2 cellular contexts compared by ENCODE assay signal in the genomic region with DNA sequence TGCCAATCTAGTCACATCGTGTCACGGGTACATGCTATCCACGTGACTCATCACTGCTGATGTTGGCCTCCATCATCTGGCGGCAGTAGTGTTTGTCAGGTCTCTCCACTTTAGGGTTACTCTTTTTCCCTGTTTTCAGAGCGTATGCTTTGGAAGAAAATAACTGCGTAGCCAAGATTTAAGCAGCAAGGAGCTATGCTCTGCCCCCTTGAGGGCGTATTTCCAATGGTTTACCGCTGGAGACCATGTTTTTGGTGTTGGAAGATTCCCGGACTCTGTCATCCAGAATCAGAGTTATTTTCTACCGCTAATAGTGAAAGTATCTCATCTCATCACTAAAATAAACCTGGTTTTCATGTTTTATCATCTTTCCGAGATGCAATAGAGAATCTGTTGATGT.
TF ChIP-seq lines count a peak whose summit lies in the region.

No MANE protein-coding gene starts in this region.

TF ChIP-seq in GM23338, 12 proteins besides CTCF, POLR2A, EP300 and RAD21 (continued from another document):
- TF ChIP-seq ZNF331 (CRISPR knock-in tag; IDR thresholded peaks at IDR 0.05; ENCODE audit: low read depth) (no peak), CREB1 (CRISPR knock-in tag; IDR thresholded peaks at IDR 0.05; ENCODE audit: low read depth) (no peak), POLR2AphosphoS5 (IDR thresholded peaks at IDR 0.05; ENCODE audit: low read depth) (no peak), EZH2 (IDR thresholded peaks at IDR 0.05; ENCODE audit: low read depth, unreplicated experiment) (no peak), NANOG (IDR thresholded peaks at IDR 0.05; ENCODE audit: borderline replicate concordance) (no peak), ZNF114 (CRISPR knock-in tag; IDR thresholded peaks at IDR 0.05) (no peak), JUNB (IDR thresholded peaks at IDR 0.05; ENCODE audit: unreplicated experiment) (no peak)
- TF ChIP-seq, protein P1, sequence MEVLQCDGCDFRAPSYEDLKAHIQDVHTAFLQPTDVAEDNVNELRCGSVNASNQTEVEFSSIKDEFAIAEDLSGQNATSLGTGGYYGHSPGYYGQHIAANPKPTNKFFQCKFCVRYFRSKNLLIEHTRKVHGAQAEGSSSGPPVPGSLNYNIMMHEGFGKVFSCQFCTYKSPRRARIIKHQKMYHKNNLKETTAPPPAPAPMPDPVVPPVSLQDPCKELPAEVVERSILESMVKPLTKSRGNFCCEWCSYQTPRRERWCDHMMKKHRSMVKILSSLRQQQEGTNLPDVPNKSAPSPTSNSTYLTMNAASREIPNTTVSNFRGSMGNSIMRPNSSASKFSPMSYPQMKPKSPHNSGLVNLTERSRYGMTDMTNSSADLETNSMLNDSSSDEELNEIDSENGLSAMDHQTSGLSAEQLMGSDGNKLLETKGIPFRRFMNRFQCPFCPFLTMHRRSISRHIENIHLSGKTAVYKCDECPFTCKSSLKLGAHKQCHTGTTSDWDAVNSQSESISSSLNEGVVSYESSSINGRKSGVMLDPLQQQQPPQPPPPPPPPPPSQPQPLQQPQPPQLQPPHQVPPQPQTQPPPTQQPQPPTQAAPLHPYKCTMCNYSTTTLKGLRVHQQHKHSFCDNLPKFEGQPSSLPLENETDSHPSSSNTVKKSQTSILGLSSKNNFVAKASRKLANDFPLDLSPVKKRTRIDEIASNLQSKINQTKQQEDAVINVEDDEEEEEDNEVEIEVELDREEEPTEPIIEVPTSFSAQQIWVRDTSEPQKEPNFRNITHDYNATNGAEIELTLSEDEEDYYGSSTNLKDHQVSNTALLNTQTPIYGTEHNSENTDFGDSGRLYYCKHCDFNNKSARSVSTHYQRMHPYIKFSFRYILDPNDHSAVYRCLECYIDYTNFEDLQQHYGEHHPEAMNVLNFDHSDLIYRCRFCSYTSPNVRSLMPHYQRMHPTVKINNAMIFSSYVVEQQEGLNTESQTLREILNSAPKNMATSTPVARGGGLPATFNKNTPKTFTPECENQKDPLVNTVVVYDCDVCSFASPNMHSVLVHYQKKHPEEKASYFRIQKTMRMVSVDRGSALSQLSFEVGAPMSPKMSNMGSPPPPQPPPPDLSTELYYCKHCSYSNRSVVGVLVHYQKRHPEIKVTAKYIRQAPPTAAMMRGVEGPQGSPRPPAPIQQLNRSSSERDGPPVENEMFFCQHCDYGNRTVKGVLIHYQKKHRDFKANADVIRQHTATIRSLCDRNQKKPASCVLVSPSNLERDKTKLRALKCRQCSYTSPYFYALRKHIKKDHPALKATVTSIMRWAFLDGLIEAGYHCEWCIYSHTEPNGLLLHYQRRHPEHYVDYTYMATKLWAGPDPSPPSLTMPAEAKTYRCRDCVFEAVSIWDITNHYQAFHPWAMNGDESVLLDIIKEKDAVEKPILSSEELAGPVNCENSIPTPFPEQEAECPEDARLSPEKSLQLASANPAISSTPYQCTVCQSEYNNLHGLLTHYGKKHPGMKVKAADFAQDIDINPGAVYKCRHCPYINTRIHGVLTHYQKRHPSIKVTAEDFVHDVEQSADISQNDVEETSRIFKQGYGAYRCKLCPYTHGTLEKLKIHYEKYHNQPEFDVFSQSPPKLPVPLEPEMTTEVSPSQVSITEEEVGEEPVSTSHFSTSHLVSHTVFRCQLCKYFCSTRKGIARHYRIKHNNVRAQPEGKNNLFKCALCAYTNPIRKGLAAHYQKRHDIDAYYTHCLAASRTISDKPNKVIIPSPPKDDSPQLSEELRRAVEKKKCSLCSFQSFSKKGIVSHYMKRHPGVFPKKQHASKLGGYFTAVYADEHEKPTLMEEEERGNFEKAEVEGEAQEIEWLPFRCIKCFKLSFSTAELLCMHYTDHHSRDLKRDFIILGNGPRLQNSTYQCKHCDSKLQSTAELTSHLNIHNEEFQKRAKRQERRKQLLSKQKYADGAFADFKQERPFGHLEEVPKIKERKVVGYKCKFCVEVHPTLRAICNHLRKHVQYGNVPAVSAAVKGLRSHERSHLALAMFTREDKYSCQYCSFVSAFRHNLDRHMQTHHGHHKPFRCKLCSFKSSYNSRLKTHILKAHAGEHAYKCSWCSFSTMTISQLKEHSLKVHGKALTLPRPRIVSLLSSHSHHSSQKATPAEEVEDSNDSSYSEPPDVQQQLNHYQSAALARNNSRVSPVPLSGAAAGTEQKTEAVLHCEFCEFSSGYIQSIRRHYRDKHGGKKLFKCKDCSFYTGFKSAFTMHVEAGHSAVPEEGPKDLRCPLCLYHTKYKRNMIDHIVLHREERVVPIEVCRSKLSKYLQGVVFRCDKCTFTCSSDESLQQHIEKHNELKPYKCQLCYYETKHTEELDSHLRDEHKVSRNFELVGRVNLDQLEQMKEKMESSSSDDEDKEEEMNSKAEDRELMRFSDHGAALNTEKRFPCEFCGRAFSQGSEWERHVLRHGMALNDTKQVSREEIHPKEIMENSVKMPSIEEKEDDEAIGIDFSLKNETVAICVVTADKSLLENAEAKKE (CRISPR knock-in tag; IDR thresholded peaks at IDR 0.05): no peak
- TF ChIP-seq, protein P2, sequence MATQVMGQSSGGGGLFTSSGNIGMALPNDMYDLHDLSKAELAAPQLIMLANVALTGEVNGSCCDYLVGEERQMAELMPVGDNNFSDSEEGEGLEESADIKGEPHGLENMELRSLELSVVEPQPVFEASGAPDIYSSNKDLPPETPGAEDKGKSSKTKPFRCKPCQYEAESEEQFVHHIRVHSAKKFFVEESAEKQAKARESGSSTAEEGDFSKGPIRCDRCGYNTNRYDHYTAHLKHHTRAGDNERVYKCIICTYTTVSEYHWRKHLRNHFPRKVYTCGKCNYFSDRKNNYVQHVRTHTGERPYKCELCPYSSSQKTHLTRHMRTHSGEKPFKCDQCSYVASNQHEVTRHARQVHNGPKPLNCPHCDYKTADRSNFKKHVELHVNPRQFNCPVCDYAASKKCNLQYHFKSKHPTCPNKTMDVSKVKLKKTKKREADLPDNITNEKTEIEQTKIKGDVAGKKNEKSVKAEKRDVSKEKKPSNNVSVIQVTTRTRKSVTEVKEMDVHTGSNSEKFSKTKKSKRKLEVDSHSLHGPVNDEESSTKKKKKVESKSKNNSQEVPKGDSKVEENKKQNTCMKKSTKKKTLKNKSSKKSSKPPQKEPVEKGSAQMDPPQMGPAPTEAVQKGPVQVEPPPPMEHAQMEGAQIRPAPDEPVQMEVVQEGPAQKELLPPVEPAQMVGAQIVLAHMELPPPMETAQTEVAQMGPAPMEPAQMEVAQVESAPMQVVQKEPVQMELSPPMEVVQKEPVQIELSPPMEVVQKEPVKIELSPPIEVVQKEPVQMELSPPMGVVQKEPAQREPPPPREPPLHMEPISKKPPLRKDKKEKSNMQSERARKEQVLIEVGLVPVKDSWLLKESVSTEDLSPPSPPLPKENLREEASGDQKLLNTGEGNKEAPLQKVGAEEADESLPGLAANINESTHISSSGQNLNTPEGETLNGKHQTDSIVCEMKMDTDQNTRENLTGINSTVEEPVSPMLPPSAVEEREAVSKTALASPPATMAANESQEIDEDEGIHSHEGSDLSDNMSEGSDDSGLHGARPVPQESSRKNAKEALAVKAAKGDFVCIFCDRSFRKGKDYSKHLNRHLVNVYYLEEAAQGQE (IDR thresholded peaks at IDR 0.05; ENCODE audit: unreplicated experiment): no peak

TF ChIP-seq in H1, 55 proteins besides CTCF, POLR2A, EP300 and RAD21 (continued from another document):
- TF ChIP-seq, protein P3, sequence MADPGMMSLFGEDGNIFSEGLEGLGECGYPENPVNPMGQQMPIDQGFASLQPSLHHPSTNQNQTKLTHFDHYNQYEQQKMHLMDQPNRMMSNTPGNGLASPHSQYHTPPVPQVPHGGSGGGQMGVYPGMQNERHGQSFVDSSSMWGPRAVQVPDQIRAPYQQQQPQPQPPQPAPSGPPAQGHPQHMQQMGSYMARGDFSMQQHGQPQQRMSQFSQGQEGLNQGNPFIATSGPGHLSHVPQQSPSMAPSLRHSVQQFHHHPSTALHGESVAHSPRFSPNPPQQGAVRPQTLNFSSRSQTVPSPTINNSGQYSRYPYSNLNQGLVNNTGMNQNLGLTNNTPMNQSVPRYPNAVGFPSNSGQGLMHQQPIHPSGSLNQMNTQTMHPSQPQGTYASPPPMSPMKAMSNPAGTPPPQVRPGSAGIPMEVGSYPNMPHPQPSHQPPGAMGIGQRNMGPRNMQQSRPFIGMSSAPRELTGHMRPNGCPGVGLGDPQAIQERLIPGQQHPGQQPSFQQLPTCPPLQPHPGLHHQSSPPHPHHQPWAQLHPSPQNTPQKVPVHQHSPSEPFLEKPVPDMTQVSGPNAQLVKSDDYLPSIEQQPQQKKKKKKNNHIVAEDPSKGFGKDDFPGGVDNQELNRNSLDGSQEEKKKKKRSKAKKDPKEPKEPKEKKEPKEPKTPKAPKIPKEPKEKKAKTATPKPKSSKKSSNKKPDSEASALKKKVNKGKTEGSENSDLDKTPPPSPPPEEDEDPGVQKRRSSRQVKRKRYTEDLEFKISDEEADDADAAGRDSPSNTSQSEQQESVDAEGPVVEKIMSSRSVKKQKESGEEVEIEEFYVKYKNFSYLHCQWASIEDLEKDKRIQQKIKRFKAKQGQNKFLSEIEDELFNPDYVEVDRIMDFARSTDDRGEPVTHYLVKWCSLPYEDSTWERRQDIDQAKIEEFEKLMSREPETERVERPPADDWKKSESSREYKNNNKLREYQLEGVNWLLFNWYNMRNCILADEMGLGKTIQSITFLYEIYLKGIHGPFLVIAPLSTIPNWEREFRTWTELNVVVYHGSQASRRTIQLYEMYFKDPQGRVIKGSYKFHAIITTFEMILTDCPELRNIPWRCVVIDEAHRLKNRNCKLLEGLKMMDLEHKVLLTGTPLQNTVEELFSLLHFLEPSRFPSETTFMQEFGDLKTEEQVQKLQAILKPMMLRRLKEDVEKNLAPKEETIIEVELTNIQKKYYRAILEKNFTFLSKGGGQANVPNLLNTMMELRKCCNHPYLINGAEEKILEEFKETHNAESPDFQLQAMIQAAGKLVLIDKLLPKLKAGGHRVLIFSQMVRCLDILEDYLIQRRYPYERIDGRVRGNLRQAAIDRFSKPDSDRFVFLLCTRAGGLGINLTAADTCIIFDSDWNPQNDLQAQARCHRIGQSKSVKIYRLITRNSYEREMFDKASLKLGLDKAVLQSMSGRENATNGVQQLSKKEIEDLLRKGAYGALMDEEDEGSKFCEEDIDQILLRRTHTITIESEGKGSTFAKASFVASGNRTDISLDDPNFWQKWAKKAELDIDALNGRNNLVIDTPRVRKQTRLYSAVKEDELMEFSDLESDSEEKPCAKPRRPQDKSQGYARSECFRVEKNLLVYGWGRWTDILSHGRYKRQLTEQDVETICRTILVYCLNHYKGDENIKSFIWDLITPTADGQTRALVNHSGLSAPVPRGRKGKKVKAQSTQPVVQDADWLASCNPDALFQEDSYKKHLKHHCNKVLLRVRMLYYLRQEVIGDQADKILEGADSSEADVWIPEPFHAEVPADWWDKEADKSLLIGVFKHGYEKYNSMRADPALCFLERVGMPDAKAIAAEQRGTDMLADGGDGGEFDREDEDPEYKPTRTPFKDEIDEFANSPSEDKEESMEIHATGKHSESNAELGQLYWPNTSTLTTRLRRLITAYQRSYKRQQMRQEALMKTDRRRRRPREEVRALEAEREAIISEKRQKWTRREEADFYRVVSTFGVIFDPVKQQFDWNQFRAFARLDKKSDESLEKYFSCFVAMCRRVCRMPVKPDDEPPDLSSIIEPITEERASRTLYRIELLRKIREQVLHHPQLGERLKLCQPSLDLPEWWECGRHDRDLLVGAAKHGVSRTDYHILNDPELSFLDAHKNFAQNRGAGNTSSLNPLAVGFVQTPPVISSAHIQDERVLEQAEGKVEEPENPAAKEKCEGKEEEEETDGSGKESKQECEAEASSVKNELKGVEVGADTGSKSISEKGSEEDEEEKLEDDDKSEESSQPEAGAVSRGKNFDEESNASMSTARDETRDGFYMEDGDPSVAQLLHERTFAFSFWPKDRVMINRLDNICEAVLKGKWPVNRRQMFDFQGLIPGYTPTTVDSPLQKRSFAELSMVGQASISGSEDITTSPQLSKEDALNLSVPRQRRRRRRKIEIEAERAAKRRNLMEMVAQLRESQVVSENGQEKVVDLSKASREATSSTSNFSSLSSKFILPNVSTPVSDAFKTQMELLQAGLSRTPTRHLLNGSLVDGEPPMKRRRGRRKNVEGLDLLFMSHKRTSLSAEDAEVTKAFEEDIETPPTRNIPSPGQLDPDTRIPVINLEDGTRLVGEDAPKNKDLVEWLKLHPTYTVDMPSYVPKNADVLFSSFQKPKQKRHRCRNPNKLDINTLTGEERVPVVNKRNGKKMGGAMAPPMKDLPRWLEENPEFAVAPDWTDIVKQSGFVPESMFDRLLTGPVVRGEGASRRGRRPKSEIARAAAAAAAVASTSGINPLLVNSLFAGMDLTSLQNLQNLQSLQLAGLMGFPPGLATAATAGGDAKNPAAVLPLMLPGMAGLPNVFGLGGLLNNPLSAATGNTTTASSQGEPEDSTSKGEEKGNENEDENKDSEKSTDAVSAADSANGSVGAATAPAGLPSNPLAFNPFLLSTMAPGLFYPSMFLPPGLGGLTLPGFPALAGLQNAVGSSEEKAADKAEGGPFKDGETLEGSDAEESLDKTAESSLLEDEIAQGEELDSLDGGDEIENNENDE (IDR thresholded peaks at IDR 0.05; ENCODE audit: insufficient replicate concordance, low read length): no peak
- TF ChIP-seq NRF1 (IDR thresholded peaks at IDR 0.05; ENCODE audit: low read depth, low read length) (no peak), TBP (IDR thresholded peaks at IDR 0.05; ENCODE audit: low read depth, low read length) (no peak), BACH1 (IDR thresholded peaks at IDR 0.05; ENCODE audit: low read length) (no peak), ASH2L (IDR thresholded peaks at IDR 0.05; ENCODE audit: low read length) (no peak), CBX8 (IDR thresholded peaks at IDR 0.05; ENCODE audit: borderline replicate concordance, low read depth, low read length) (no peak), SUZ12 (IDR thresholded peaks at IDR 0.05; ENCODE audit: low read length) (no peak), FOSL1 (IDR thresholded peaks at IDR 0.05; ENCODE audit: insufficient read depth, low read depth, low read length) (no peak), EGR1 (IDR thresholded peaks at IDR 0.05; ENCODE audit: borderline replicate concordance, low read depth, low read length) (no peak), GABPA (IDR thresholded peaks at IDR 0.05; ENCODE audit: borderline replicate concordance, insufficient read depth, low read length) (no peak), BRCA1 (IDR thresholded peaks at IDR 0.05; ENCODE audit: low read depth, low read length) (no peak)
TF ChIP-seq in H1: peak in this region for 0.
